ENCODE assay signal across 9 cellular contexts in genomic region chr10:31697271-31698168, GRCh38.
A peak's percentile ranks its signal among the peaks of the same experiment; 100 is the strongest.
DNase-seq lines count a peak whose midpoint lies in the region; ATAC-seq, FAIRE-seq and TF ChIP-seq lines count a peak whose summit lies in the region.
"Had no signal": no experiment of that assay in that cellular context is flagged by ENCODE, and none has a peak within 500 bp of the region (broad histone marks: within the 10 kb centered on the region; RNA-seq: fewer than 3 reads in every experiment).

No MANE protein-coding gene starts in this region.

- no peak overlapping the region for H3K27ac ChIP-seq in A549
- peak overlapping the region; percentile 83 to 91 (median 89) for H3K27ac ChIP-seq in esophagus muscularis mucosa (replicated peaks in 1 of 4)
- H3K27ac ChIP-seq: SK-N-MC had no signal

- 67% methylated on average over 13 of the region's 19 CpGs for WGBS in A549 (ENCODE audit: missing lambda C conversion rate)
- 50% methylated on average over 15 of the region's 19 CpGs for WGBS in esophagus muscularis mucosa

- CTCF ChIA-PET in A549 (lab: Yijun Ruan, JAX) = interaction anchor here (0.6 kb wide), 1 partner anchor 256 kb away, joined by 3 read pairs; no protein-coding TSS in a partner anchor

- peak overlapping the region; percentile 96 for H3K27ac Mint-ChIP-seq in neural crest cell (ENCODE audit: unreplicated experiment)

- TF ChIP-seq POLR2A in A549 (IDR thresholded peaks at IDR 0.05; ENCODE audit: low read length) = no peak
- TF ChIP-seq POLR2A in esophagus muscularis mucosa (IDR thresholded peaks at IDR 0.05; ENCODE audit: low read depth) = no peak

- no peak for TF ChIP-seq RAD21 in A549 (conservative IDR thresholded peaks at IDR 0.05 in 1 of 2, IDR thresholded peaks at IDR 0.05 in 1 of 2)

- intact Hi-C loops in esophagus muscularis mucosa (cut with DNase I) = no loop called here

- ATAC-seq in A549 = peak; percentile 47 to 48; a peak in 2 of 6 replicates
- ATAC-seq in HG02678 (IDR thresholded peaks at IDR 0.05; ENCODE audit: unreplicated experiment) = no peak
- ATAC-seq in GM19452 (IDR thresholded peaks at IDR 0.05; ENCODE audit: unreplicated experiment) = no peak
- ATAC-seq in GM21390 (IDR thresholded peaks at IDR 0.05; ENCODE audit: unreplicated experiment) = no peak

- H3K4me3 Mint-ChIP-seq in neural crest cell = peak overlapping the region; percentile 45

- H3K36me3 Mint-ChIP-seq in neural crest cell (ENCODE audit: low read depth) = peaks cover 18% of the 10 kb centered on the region

- DNase-seq in A549 (ENCODE audit: low read depth in 1 of 2, low spot score in 1 of 2) (no peak), NCI-H446 (lab: John Stamatoyannopoulos, UW) (peak; percentile 49 to 70), esophagus muscularis mucosa (ENCODE audit: extremely low spot score) (peak; percentile 97), neural crest cell (ENCODE audit: low read depth, low spot score) (no peak)
- no peak for DNase-seq in stimulated activated naive CD4-positive, alpha-beta T cell (lab: John Stamatoyannopoulos, UW)

- H3K9me3 Mint-ChIP-seq in neural crest cell = peaks cover 5% of the 10 kb centered on the region

- no peak overlapping the region for H3K4me3 ChIP-seq in A549
- H3K4me3 ChIP-seq in esophagus muscularis mucosa = peak overlapping the region; percentile 23 to 41 (median 34)
- H3K4me3 ChIP-seq: SK-N-MC had no signal

- no peak overlapping the region for H3K4me2 ChIP-seq in A549

- H3K27me3 ChIP-seq in esophagus muscularis mucosa = no peaks in the 10 kb centered on the region

- FAIRE-seq in A549 (lab: Jason Lieb, UNC) = no peak

- POLR2A ChIA-PET in A549 (lab: Yijun Ruan, JAX) = no interaction called here

- H3K9me3 ChIP-seq in A549 = 0 out of 3 replicates have a peak, but pooled peaks cover 2% of the 10 kb centered on the region
- H3K9me3 ChIP-seq in esophagus muscularis mucosa = no peaks in the 10 kb centered on the region

- peaks cover 70% of the 10 kb centered on the region for H3K4me1 Mint-ChIP-seq in neural crest cell

- TF ChIP-seq CTCF in A549 (IDR thresholded peaks at IDR 0.05) = no peak
- no peak for TF ChIP-seq CTCF in esophagus muscularis mucosa (IDR thresholded peaks at IDR 0.05)
- TF ChIP-seq CTCF in neural crest cell (conservative IDR thresholded peaks at IDR 0.05) = no peak

- TF ChIP-seq EP300 in A549 (IDR thresholded peaks at IDR 0.05) (no peak), esophagus muscularis mucosa (IDR thresholded peaks at IDR 0.05) (no peak)

- H3K4me1 ChIP-seq in A549 = no peaks in the 10 kb centered on the region
- H3K4me1 ChIP-seq in esophagus muscularis mucosa = peaks cover 46 to 76% (median 60%) of the 10 kb centered on the region in 4 donors

- no peaks in the 10 kb centered on the region for H3K27me3 Mint-ChIP-seq in neural crest cell (ENCODE audit: low read depth)

- H3K36me3 ChIP-seq in esophagus muscularis mucosa = no peaks in the 10 kb centered on the region

TF ChIP-seq in A549, 52 proteins besides CTCF, POLR2A, EP300 and RAD21:
- TF ChIP-seq RNF2 (IDR thresholded peaks at IDR 0.05; ENCODE audit: borderline replicate concordance, low read depth) (no peak), RARB (CRISPR knock-in tag; IDR thresholded peaks at IDR 0.05) (no peak), ZSCAN20 (CRISPR knock-in tag; IDR thresholded peaks at IDR 0.05) (no peak), BHLHE40 (IDR thresholded peaks at IDR 0.05; ENCODE audit: low read depth, low read length) (no peak), NPAS2 (CRISPR knock-in tag; IDR thresholded peaks at IDR 0.05; ENCODE audit: borderline replicate concordance) (no peak), ELK1 (IDR thresholded peaks at IDR 0.05; ENCODE audit: low read depth, low read length) (no peak), KDM1A (IDR thresholded peaks at IDR 0.05; ENCODE audit: low read depth) (no peak), CHD4 (IDR thresholded peaks at IDR 0.05; ENCODE audit: borderline replicate concordance) (no peak), HOXA7 (CRISPR knock-in tag; IDR thresholded peaks at IDR 0.05) (no peak), CEBPB (IDR thresholded peaks at IDR 0.05) (no peak), CHD2 (IDR thresholded peaks at IDR 0.05; ENCODE audit: low read length, partially characterized antibody) (no peak)
- TF ChIP-seq, protein P1, sequence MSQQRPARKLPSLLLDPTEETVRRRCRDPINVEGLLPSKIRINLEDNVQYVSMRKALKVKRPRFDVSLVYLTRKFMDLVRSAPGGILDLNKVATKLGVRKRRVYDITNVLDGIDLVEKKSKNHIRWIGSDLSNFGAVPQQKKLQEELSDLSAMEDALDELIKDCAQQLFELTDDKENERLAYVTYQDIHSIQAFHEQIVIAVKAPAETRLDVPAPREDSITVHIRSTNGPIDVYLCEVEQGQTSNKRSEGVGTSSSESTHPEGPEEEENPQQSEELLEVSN (IDR thresholded peaks at IDR 0.05; ENCODE audit: borderline replicate concordance, low read depth) = no peak
- TF ChIP-seq, protein P2, sequence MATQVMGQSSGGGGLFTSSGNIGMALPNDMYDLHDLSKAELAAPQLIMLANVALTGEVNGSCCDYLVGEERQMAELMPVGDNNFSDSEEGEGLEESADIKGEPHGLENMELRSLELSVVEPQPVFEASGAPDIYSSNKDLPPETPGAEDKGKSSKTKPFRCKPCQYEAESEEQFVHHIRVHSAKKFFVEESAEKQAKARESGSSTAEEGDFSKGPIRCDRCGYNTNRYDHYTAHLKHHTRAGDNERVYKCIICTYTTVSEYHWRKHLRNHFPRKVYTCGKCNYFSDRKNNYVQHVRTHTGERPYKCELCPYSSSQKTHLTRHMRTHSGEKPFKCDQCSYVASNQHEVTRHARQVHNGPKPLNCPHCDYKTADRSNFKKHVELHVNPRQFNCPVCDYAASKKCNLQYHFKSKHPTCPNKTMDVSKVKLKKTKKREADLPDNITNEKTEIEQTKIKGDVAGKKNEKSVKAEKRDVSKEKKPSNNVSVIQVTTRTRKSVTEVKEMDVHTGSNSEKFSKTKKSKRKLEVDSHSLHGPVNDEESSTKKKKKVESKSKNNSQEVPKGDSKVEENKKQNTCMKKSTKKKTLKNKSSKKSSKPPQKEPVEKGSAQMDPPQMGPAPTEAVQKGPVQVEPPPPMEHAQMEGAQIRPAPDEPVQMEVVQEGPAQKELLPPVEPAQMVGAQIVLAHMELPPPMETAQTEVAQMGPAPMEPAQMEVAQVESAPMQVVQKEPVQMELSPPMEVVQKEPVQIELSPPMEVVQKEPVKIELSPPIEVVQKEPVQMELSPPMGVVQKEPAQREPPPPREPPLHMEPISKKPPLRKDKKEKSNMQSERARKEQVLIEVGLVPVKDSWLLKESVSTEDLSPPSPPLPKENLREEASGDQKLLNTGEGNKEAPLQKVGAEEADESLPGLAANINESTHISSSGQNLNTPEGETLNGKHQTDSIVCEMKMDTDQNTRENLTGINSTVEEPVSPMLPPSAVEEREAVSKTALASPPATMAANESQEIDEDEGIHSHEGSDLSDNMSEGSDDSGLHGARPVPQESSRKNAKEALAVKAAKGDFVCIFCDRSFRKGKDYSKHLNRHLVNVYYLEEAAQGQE (IDR thresholded peaks at IDR 0.05) = no peak
TF ChIP-seq in A549: peak in this region for 0.

Comparison
In these comparisons a context has a peak if more than half of its experiments do, and no peak if none do; other contexts are left out.
1. ATAC-seq: peak in A549 (2 of 2); none in HG02678 (single experiment), GM19452 (single experiment) and GM21390 (single experiment).
2. DNase-seq: peak in NCI-H446 (2 of 2) and esophagus muscularis mucosa (single experiment); none in A549 (0 of 2), neural crest cell (single experiment) and stimulated activated naive CD4-positive, alpha-beta T cell (0 of 6).
3. H3K27ac ChIP-seq: peak in esophagus muscularis mucosa (4 of 4); none in A549 (0 of 2).